In the genomic region with DNA sequence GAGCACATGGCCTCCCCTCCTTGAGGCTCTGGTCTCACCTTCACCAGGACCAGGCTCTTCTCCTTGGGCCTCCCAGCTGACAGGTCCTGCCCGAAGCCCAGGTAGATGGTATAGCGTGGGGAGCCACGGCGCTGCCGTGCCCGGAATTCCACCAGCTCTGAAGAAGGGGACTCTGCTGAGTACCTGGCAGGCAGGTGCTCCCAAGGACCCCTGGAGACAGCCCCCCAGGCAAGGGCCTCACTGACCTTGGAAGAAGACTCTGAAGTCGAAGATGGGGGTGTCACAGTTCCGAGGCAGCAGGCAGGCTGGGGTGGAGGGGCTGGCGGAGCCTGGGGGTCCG, we compare ENCODE assay signal across 10 cellular contexts. TPM values are rescaled to one million over a fixed set of nuclear protein-coding genes. Genes with fewer than 3 reads are reported as not detected.
DNase-seq lines count a peak whose midpoint lies in the region; ATAC-seq and TF ChIP-seq lines count a peak whose summit lies in the region.
"Had no signal": no experiment of that assay in that cellular context is flagged by ENCODE, and none has a peak within 500 bp of the region (broad histone marks: within the 10 kb centered on the region; RNA-seq: fewer than 3 reads in every experiment).

No MANE protein-coding gene starts in this region.

- H3K9me2 ChIP-seq in PC-3 (replicated peaks; ENCODE audit: low read length), result no peaks in the 10 kb centered on the region

- peak overlapping the region in 6 of 7 donors; percentile 82 to 94 (median 88) for H3K27ac Mint-ChIP-seq in CD14-positive monocyte

- no peak for TF ChIP-seq CTCF in CD14-positive monocyte (IDR thresholded peaks at IDR 0.05)
- TF ChIP-seq CTCF in PC-3 (conservative IDR thresholded peaks at IDR 0.05; ENCODE audit: low read depth, low read length), result no peak

- POLR2A ChIA-PET in PC-3 (lab: Charles Lee; ENCODE audit: unreplicated experiment), result no interaction called here

- intact Hi-C loops in CD14-positive monocyte (cut with micrococcal nuclease), result loop anchor here (5.0 kb wide), 1 partner anchor 36 kb away; the partner anchor contains the start of gene PHRF1 (in 2 of the 2)
- intact Hi-C loops in PC-3 (cut with micrococcal nuclease), result loop anchor here (10.0 kb wide), 1 partner anchor 48 kb away; the partner anchor contains the start of genes LMNTD2 and RASSF7

- no peak overlapping the region for H3K4me2 ChIP-seq in PC-3 (ENCODE audit: low read length)

- H3K4me3 ChIP-seq in PC-3 (ENCODE audit: low read length), result no peak overlapping the region
- no peak overlapping the region for H3K4me3 ChIP-seq in mesodermal cell (ENCODE audit: extremely low read depth, insufficient read depth, low read length, poor library complexity, severe bottlenecking)
- H3K4me3 ChIP-seq: SK-N-MC, vagina had no signal

- H3K9me3 Mint-ChIP-seq in CD14-positive monocyte, result no peaks in the 10 kb centered on the region
- H3K9me3 Mint-ChIP-seq: immature natural killer cell had no signal

- H3K27me3 Mint-ChIP-seq in CD14-positive monocyte (ENCODE audit: low read depth in 3 of 3), result peaks cover 0 to 1% (median 0%) of the 10 kb centered on the region in 3 donors

- CTCF ChIA-PET in PC-3 (lab: Charles Lee), result no interaction called here

- H3K27ac ChIP-seq in PC-3 (ENCODE audit: low read length), result no peak overlapping the region
- H3K27ac ChIP-seq in mesodermal cell (ENCODE audit: low read depth, low read length, severe bottlenecking), result peak overlapping the region; percentile 23
- H3K27ac ChIP-seq in substantia nigra (ENCODE audit: low read depth, low read length, poor library complexity, severe bottlenecking), result no peak overlapping the region
- H3K27ac ChIP-seq: SK-N-MC had no signal

- peaks cover 7% of the 10 kb centered on the region for H3F3A ChIP-seq in PC-3 (ENCODE audit: low read length, unreplicated experiment)

- 94% methylated on average over 10 of the region's 10 CpGs for WGBS in mesodermal cell (ENCODE audit: insufficient coverage in 2 of 2), 2 experiments

- H3K36me3 ChIP-seq in PC-3 (ENCODE audit: low read depth, low read length), result peaks cover 29% of the 10 kb centered on the region
- peaks cover 61% of the 10 kb centered on the region for H3K36me3 ChIP-seq in mesodermal cell (ENCODE audit: control insufficient read depth, insufficient read depth, low read length)

- ATAC-seq in PC-3, result no peak

- H3K4me1 Mint-ChIP-seq in CD14-positive monocyte, result peaks cover 26% of the 10 kb centered on the region

- TSS peak; percentile 1 for BruUV-seq in PC-3 (replicated peaks; lab: Mats Ljungman, UMichigan)

- H2AFZ ChIP-seq in PC-3 (ENCODE audit: low read length), result no peak overlapping the region

- DNase-seq in CD14-positive monocyte (ENCODE audit: low spot score) (peak; percentile 46), PC-3 (no peak), substantia nigra (lab: John Stamatoyannopoulos, UW) (no peak), AML-193 (lab: John Stamatoyannopoulos, UW) (no peak), NCI-H1436 (lab: John Stamatoyannopoulos, UW) (no peak)

- no peak overlapping the region for H3K4me3 Mint-ChIP-seq in CD14-positive monocyte

- H3K9ac ChIP-seq in PC-3 (ENCODE audit: low read length), result no peak overlapping the region

- peaks cover 28% of the 10 kb centered on the region for H3K4me1 ChIP-seq in PC-3 (ENCODE audit: insufficient read depth, low read length)
- peaks cover 19% of the 10 kb centered on the region for H3K4me1 ChIP-seq in mesodermal cell (ENCODE audit: control insufficient read depth, insufficient read depth, low read length, poor library complexity, severe bottlenecking)

- H3K27me3 ChIP-seq in PC-3 (ENCODE audit: low read length), result no peaks in the 10 kb centered on the region
- H3K27me3 ChIP-seq: vagina had no signal

- H3K36me3 Mint-ChIP-seq in CD14-positive monocyte, result peaks cover 38 to 57% of the 10 kb centered on the region in 2 donors

- peaks cover 8% of the 10 kb centered on the region; the same call in 1 of the 2 replicates for H3K79me2 ChIP-seq in PC-3 (ENCODE audit: low read length)

- H4K20me1 ChIP-seq in PC-3 (ENCODE audit: low read length), result peaks cover 18% of the 10 kb centered on the region

- no peaks in the 10 kb centered on the region for H3K9me3 ChIP-seq in PC-3 (ENCODE audit: low read length)
- H3K9me3 ChIP-seq in mesodermal cell (ENCODE audit: control insufficient read depth, low read length), result no peaks in the 10 kb centered on the region
- H3K9me3 ChIP-seq: vagina had no signal

RNA-seq across cellular contexts. Expression of gene IRF7, which starts 2.8 kb away (rescaled TPM):
- 10 to 100 TPM; 38.6 to 42.9 TPM for polyA plus RNA-seq in CD14-positive monocyte
- 80.8 and 95.7 TPM in 2 replicates for total RNA-seq in PC-3 (2014; rRNA removed)
- 11.2 TPM for polyA plus RNA-seq in mesodermal cell (2013, experiment 1 of 2)
- 7.4 TPM for polyA plus RNA-seq in mesodermal cell (2013, experiment 2 of 2)

RNA-seq across cellular contexts. Expression of gene CDHR5, which starts 11.8 kb away (rescaled TPM):
- polyA plus RNA-seq in CD14-positive monocyte, result under 1 TPM; 0.18 TPM
- not detected in 2 replicates for total RNA-seq in PC-3 (2014; rRNA removed)
- polyA plus RNA-seq in mesodermal cell (2013, experiment 1 of 2), result not detected
- not detected for polyA plus RNA-seq in mesodermal cell (2013, experiment 2 of 2)
- total RNA-seq: fibroblast of lung, vagina had no signal
- polyA plus RNA-seq: fibroblast of lung, immature natural killer cell had no signal

RNA-seq across cellular contexts. Expression of gene SCT, which starts 14.1 kb away (rescaled TPM):
- not detected for polyA plus RNA-seq in CD14-positive monocyte
- total RNA-seq in PC-3 (2014; rRNA removed), result 2.2 TPM in 1 of 2 replicates, not detected in the other
- polyA plus RNA-seq in mesodermal cell (2013, experiment 1 of 2), result 1.2 TPM
- not detected for polyA plus RNA-seq in mesodermal cell (2013, experiment 2 of 2)
- total RNA-seq: fibroblast of lung, vagina had no signal
- polyA plus RNA-seq: fibroblast of lung, immature natural killer cell had no signal

RNA-seq across cellular contexts. Expression of gene DRD4, which starts 24.1 kb away (rescaled TPM):
- polyA plus RNA-seq in CD14-positive monocyte, result not detected
- 0.11 TPM in 1 of 2 replicates, not detected in the other for total RNA-seq in PC-3 (2014; rRNA removed)
- 1.00 TPM for polyA plus RNA-seq in mesodermal cell (2013, experiment 1 of 2)
- 0.46 TPM for polyA plus RNA-seq in mesodermal cell (2013, experiment 2 of 2)
- polyA plus RNA-seq: fibroblast of lung, immature natural killer cell had no signal

RNA-seq across cellular contexts. Expression of gene PHRF1, which starts 36.7 kb away (rescaled TPM):
- 1 to 10 TPM; 1.3 to 3.3 TPM for polyA plus RNA-seq in CD14-positive monocyte
- total RNA-seq in PC-3 (2014; rRNA removed), result 41.4 and 52.4 TPM in 2 replicates
- 22.1 TPM for polyA plus RNA-seq in mesodermal cell (2013, experiment 1 of 2)
- 18.6 TPM for polyA plus RNA-seq in mesodermal cell (2013, experiment 2 of 2)
